In the genomic region with DNA sequence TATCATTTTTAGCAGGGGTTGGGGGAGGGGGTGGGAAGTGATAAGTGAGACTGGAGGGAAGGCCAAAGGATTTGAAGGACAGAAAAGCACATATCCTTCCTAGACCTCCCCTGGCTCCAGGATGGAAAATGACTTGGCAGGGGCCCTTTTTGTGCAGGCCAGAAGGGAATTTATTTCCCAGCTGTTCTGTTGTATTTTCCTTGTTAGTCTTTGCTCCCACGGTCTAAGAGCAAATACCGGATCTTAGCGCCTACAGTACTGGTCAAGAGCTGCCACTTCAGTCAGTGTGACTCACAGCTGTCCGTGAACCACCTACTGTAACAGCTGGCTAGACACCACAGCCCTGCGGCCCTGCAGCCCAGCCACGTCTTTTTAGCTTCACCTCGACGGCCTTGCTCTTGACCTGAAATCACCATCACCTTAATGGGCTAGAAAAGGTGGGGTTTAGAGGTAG, we compare ENCODE assay signal across 8 cellular contexts. TPM values are rescaled to one million over a fixed set of nuclear protein-coding genes. Genes with fewer than 3 reads are reported as not detected.
A peak's percentile ranks its signal among the peaks of the same experiment; 100 is the strongest.
DNase-seq lines count a peak whose midpoint lies in the region; ATAC-seq and TF ChIP-seq lines count a peak whose summit lies in the region.

No MANE protein-coding gene starts in this region.

- H3K9ac ChIP-seq in rectal smooth muscle tissue (ENCODE audit: low read length), result no peak overlapping the region

- no peak for TF ChIP-seq POLR2A in gastroesophageal sphincter (IDR thresholded peaks at IDR 0.05)

- TF ChIP-seq CTCF in gastroesophageal sphincter (IDR thresholded peaks at IDR 0.05), result peak in 1 of 4 experiments; percentile 35

- H3K4me1 Mint-ChIP-seq in activated CD4-positive, alpha-beta memory T cell treated with anti-CD3 and anti-CD28 coated beads, Interleukin-2, amount 10 ng/mL, durations not matched to agents 7 days and 5 days, result peaks cover 4% of the 10 kb centered on the region

- H3K4me3 ChIP-seq in gastroesophageal sphincter, result no peak overlapping the region
- no peak overlapping the region for H3K4me3 ChIP-seq in rectal smooth muscle tissue (ENCODE audit: low read length)

- no peaks in the 10 kb centered on the region for H3K36me3 ChIP-seq in gastroesophageal sphincter
- no peaks in the 10 kb centered on the region for H3K36me3 ChIP-seq in rectal smooth muscle tissue (ENCODE audit: control insufficient read depth, insufficient read depth, low read length)

- CTCF ChIA-PET in activated CD4-positive, alpha-beta memory T cell treated with anti-CD3 and anti-CD28 coated beads, Interleukin-2, amount 10 ng/mL, durations not matched to agents 7 days and 5 days (lab: Charles Lee), result interaction anchor here (0.9 kb wide), 1 partner anchor 62 kb away, joined by 3 read pairs; no protein-coding TSS in a partner anchor

- no peaks in the 10 kb centered on the region for H3K36me3 Mint-ChIP-seq in activated CD4-positive, alpha-beta memory T cell treated with anti-CD3 and anti-CD28 coated beads, Interleukin-2, amount 10 ng/mL, durations not matched to agents 7 days and 5 days (ENCODE audit: low read depth)

- H3K27me3 Mint-ChIP-seq in activated CD4-positive, alpha-beta memory T cell treated with anti-CD3 and anti-CD28 coated beads, Interleukin-2, amount 10 ng/mL, durations not matched to agents 7 days and 5 days, result peaks cover 6% of the 10 kb centered on the region

- H3K4me1 ChIP-seq in gastroesophageal sphincter, result peaks cover 8 to 47% (median 20%) of the 10 kb centered on the region in 3 donors
- H3K4me1 ChIP-seq in rectal smooth muscle tissue (ENCODE audit: control insufficient read depth, insufficient read depth, low read length), result peaks cover 9% of the 10 kb centered on the region

- 12 to 39% methylated on average over 5 to 8 of the region's 8 CpGs for WGBS in gastroesophageal sphincter (ENCODE audit: low coverage in 1 of 2), 2 donors

- H3K27me3 ChIP-seq in gastroesophageal sphincter, result no peaks in the 10 kb centered on the region
- H3K27me3 ChIP-seq in rectal smooth muscle tissue (ENCODE audit: control insufficient read depth, insufficient read depth, low read length), result no peaks in the 10 kb centered on the region

- H3K27ac ChIP-seq in gastroesophageal sphincter (peak overlapping the region; percentile 86 to 98 (median 90)), rectal smooth muscle tissue (ENCODE audit: low read depth, low read length) (peak overlapping the region; percentile 69)

- no peaks in the 10 kb centered on the region for H3K9me3 Mint-ChIP-seq in activated CD4-positive, alpha-beta memory T cell treated with anti-CD3 and anti-CD28 coated beads, Interleukin-2, amount 10 ng/mL, durations not matched to agents 7 days and 5 days

- peak; percentile 45 for ATAC-seq in gastroesophageal sphincter
- no peak for ATAC-seq in GM18861 (IDR thresholded peaks at IDR 0.05; ENCODE audit: unreplicated experiment)

- POLR2A ChIA-PET in activated CD4-positive, alpha-beta memory T cell treated with anti-CD3 and anti-CD28 coated beads, Interleukin-2, amount 10 ng/mL, durations not matched to agents 7 days and 5 days (lab: Charles Lee), result interaction anchor here (1.0 kb wide), 1 partner anchor 20 kb away, joined by 3 read pairs; no protein-coding TSS in a partner anchor

- DNase-seq in GM04503 (ENCODE audit: low read depth), result peak; percentile 67
- DNase-seq in RPMI8226, result peak; percentile 40
- no peak for DNase-seq in T-helper 1 cell
- DNase-seq in activated CD4-positive, alpha-beta memory T cell treated with anti-CD3 and anti-CD28 coated beads, Interleukin-2, amount 10 ng/mL, durations not matched to agents 7 days and 5 days, result no peak
- DNase-seq in NCI-H2107 treated with DMSO at 0.1 percent for 48 hours (lab: John Stamatoyannopoulos, UW; ENCODE audit: unreplicated experiment), result no peak

- no peak overlapping the region for H3K4me3 Mint-ChIP-seq in activated CD4-positive, alpha-beta memory T cell treated with anti-CD3 and anti-CD28 coated beads, Interleukin-2, amount 10 ng/mL, durations not matched to agents 7 days and 5 days

- H3K9me3 ChIP-seq in gastroesophageal sphincter, result no peaks in the 10 kb centered on the region

- H3K27ac Mint-ChIP-seq in activated CD4-positive, alpha-beta memory T cell treated with anti-CD3 and anti-CD28 coated beads, Interleukin-2, amount 10 ng/mL, durations not matched to agents 7 days and 5 days, result no peak overlapping the region

- TF ChIP-seq EP300 in gastroesophageal sphincter (IDR thresholded peaks at IDR 0.05), result no peak

RNA-seq across cellular contexts. Expression of gene ERRFI1, which starts 51.0 kb away (rescaled TPM):
- 100 to 1,000 TPM; 344 to 570 (median 393) TPM for total RNA-seq in gastroesophageal sphincter
- total RNA-seq in activated CD4-positive, alpha-beta memory T cell treated with anti-CD3 and anti-CD28 coated beads, Interleukin-2, amount 10 ng/mL, durations not matched to agents 7 days and 5 days, result 1 to 10 TPM in 1 of 2 experiments, under 1 TPM in 1; 0.83 to 1.0 TPM

Comparison
In these comparisons a context has a peak if more than half of its experiments do, and no peak if none do; other contexts are left out.
1. DNase-seq: peak in GM04503 (single experiment) and RPMI8226 (single experiment); none in T-helper 1 cell (0 of 5), activated CD4-positive, alpha-beta memory T cell treated with anti-CD3 and anti-CD28 coated beads, Interleukin-2, amount 10 ng/mL, durations not matched to agents 7 days and 5 days (single experiment) and NCI-H2107 treated with DMSO at 0.1 percent for 48 hours (single experiment).
2. RNA of gene ERRFI1, which starts 51.0 kb away (total RNA-seq): 344 to 570 TPM in gastroesophageal sphincter; 0.83 to 1.0 TPM in activated CD4-positive, alpha-beta memory T cell treated with anti-CD3 and anti-CD28 coated beads, Interleukin-2, amount 10 ng/mL, durations not matched to agents 7 days and 5 days; every median in the first group is over 100 times any median in the second.